ENCODE assay signal across 1 cellular context in genomic region chr7:151408498-151408838, GRCh38.
TF ChIP-seq lines count a peak whose summit lies in the region.

No MANE protein-coding gene starts in this region.

TF ChIP-seq in HepG2, 621 proteins besides CTCF, POLR2A, EP300 and RAD21:
- TF ChIP-seq ZNF687 (CRISPR knock-in tag; IDR thresholded peaks at IDR 0.05) (peak; percentile 39; the same call in 1 of the 2 replicates), KDM4B (CRISPR knock-in tag; IDR thresholded peaks at IDR 0.05) (no peak), DNMT3B (CRISPR knock-in tag; conservative IDR thresholded peaks at IDR 0.05) (no peak)
- TF ChIP-seq, protein P1, sequence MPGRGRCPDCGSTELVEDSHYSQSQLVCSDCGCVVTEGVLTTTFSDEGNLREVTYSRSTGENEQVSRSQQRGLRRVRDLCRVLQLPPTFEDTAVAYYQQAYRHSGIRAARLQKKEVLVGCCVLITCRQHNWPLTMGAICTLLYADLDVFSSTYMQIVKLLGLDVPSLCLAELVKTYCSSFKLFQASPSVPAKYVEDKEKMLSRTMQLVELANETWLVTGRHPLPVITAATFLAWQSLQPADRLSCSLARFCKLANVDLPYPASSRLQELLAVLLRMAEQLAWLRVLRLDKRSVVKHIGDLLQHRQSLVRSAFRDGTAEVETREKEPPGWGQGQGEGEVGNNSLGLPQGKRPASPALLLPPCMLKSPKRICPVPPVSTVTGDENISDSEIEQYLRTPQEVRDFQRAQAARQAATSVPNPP (CRISPR knock-in tag; IDR thresholded peaks at IDR 0.05): no peak
